1 cellular context compared by ENCODE assay signal in the genomic region with DNA sequence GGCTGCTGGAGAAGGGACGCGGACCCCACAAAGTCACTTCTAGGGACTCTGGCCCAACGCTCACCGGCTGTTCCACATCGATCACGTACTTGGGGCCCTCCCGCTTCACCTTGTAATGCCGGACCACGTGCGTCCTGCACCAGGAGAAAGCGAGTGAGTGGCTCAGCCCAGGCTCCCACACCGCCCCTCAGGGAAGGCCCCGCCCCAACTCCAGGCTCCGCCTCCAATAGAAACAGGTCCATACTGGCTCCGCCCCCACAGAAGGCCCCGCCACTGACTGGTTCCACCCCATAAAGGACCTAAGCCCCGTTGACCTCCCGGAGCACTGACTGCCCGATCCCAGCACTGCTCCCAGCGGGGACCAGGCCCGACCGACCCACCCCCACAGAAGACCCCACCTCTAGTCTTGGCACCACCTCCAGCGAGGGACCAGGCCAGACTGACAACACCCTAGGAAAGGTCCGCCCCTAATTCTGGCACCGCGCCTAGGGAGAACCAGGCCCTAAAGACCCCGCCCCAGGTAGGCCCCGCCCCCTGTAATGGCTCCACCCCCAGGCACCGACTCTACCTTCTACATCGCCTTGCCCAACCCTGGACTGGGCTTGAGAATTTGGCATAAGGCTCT.
TF ChIP-seq lines count a peak whose summit lies in the region.

No MANE protein-coding gene starts in this region.

TF ChIP-seq in IMR-90, 13 proteins besides CTCF, POLR2A, EP300 and RAD21:
- TF ChIP-seq RCOR1 (IDR thresholded peaks at IDR 0.05; ENCODE audit: insufficient replicate concordance, low read length), result no peak
- TF ChIP-seq MAZ (IDR thresholded peaks at IDR 0.05; ENCODE audit: borderline replicate concordance, low read depth, low read length), result 0 out of 2 replicates have a peak, but pooled peaks have one; percentile 19
